In the genomic region with DNA sequence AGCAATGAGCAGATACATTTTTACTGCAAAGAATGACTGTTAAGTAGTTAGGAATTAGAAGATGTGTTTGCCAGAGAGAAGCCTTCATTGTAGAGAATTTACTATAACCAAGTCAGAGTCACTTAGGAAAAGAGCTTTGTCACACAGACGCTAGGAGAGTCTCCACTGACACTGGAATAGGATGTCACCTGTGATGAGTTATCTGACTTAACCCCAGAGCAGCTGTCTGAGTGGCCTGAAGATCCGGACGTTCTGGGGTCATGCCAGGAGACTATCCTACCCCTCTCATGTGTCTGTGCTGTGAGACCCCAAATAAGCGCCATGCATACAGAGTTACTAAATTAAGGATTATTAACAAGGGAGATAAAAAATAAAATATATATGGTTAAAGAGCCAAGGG, we compare ENCODE assay signal across 33 cellular contexts. TPM values are rescaled to one million over a fixed set of nuclear protein-coding genes. Genes with fewer than 3 reads are reported as not detected.
A peak's percentile ranks its signal among the peaks of the same experiment; 100 is the strongest.
DNase-seq lines count a peak whose midpoint lies in the region; ATAC-seq, FAIRE-seq and TF ChIP-seq lines count a peak whose summit lies in the region.
"Had no signal": no experiment of that assay in that cellular context is flagged by ENCODE, and none has a peak within 500 bp of the region (broad histone marks: within the 10 kb centered on the region; RNA-seq: fewer than 3 reads in every experiment).

No MANE protein-coding gene starts in this region.

- in situ Hi-C loops in Panc1 (cut with HindIII; ENCODE audit: low pct_unique_long_range_greater_than_20kb, low sequenced_read_pairs) (loop anchor here (5.0 kb wide), 1 partner anchor 34 kb away; no protein-coding TSS in a partner anchor), HepG2 (cut with HindIII; ENCODE audit: extremely low pct_ligation_motif_present, low pct_unique_long_range_greater_than_20kb) (no loop called here)

- TF ChIP-seq EP300 in HepG2 (IDR thresholded peaks at IDR 0.05; ENCODE audit: low read depth in 2 of 2, low read length in 2 of 2) (no peak), HepG2 (CRISPR knock-in tag; IDR thresholded peaks at IDR 0.05; ENCODE audit: borderline replicate concordance) (no peak)

- H3K27ac ChIP-seq in 22Rv1 (peak overlapping the region; percentile 96), Panc1 (ENCODE audit: low read length) (peak overlapping the region; percentile 36; the same call in 1 of the 2 replicates), esophagus squamous epithelium (peak overlapping the region in 3 of 4 donors; percentile 2 to 90 (median 12)), psoas muscle (peak overlapping the region; percentile 62), HepG2 (ENCODE audit: extremely low read length, insufficient read depth, low read length) (no peak overlapping the region)
- H3K27ac ChIP-seq: colonic mucosa, epithelial cell of prostate, VCaP had no signal

- H4K20me1 ChIP-seq in HepG2 (ENCODE audit: insufficient read depth, low read length): no peaks in the 10 kb centered on the region

- no peak for FAIRE-seq in HepG2 (lab: Jason Lieb, UNC)
- FAIRE-seq: bronchial epithelial cell, GM18507, keratinocyte, small intestine, urothelium cell line had no signal

- H3K4me1 ChIP-seq in Panc1 (ENCODE audit: control insufficient read depth, insufficient read depth, low read length) (peaks cover 21% of the 10 kb centered on the region), esophagus squamous epithelium (peaks cover 16 to 55% (median 25%) of the 10 kb centered on the region in 3 donors), psoas muscle (peaks cover 28% of the 10 kb centered on the region), HepG2 (ENCODE audit: insufficient read depth, low read length) (peaks cover 35% of the 10 kb centered on the region)

- H3K4me3 ChIP-seq in Panc1 (ENCODE audit: low read depth in 2 of 2, low read length in 2 of 2) (no peak overlapping the region), esophagus squamous epithelium (no peak overlapping the region), psoas muscle (no peak overlapping the region), HepG2 (replicated peaks in 1 of 3; ENCODE audit: insufficient read depth in 1 of 3, low read depth in 2 of 3, low read length in 3 of 3) (no peak overlapping the region)
- H3K4me3 ChIP-seq: colonic mucosa, MG63 had no signal

- no peak for ATAC-seq in Panc1
- peak; percentile 67 to 90 (median 74) for ATAC-seq in psoas muscle
- ATAC-seq in GM18505 (IDR thresholded peaks at IDR 0.05; ENCODE audit: unreplicated experiment): no peak
- no peak for ATAC-seq in HepG2
- ATAC-seq: CD8-positive, alpha-beta T cell; left ventricle myocardium superior; natural killer cell; PC-3; Right ventricle myocardium inferior had no signal

- H3K9ac ChIP-seq in HepG2 (ENCODE audit: insufficient read depth, low read depth, low read length): no peak overlapping the region

- intact Hi-C loops in Panc1 (cut with micrococcal nuclease; ENCODE audit: unreplicated experiment) (no loop called here), esophagus squamous epithelium (cut with DNase I) (no loop called here), psoas muscle (cut with DNase I) (no loop called here), HepG2 (cut with micrococcal nuclease; ENCODE audit: unreplicated experiment) (no loop called here)

- TF ChIP-seq CTCF in 22Rv1 (IDR thresholded peaks at IDR 0.05) (no peak), Panc1 (IDR thresholded peaks at IDR 0.05) (no peak), esophagus squamous epithelium (IDR thresholded peaks at IDR 0.05) (no peak), psoas muscle (IDR thresholded peaks at IDR 0.05) (no peak), HepG2 (CRISPR knock-in tag; IDR thresholded peaks at IDR 0.05) (no peak)

- TF ChIP-seq RAD21 in HepG2 (CRISPR knock-in tag; IDR thresholded peaks at IDR 0.05): no peak

- CTCF ChIA-PET in Panc1 (lab: Charles Lee): interaction anchor here (0.9 kb wide), 1 partner anchor 82 kb away, joined by 3 read pairs; no protein-coding TSS in a partner anchor
- CTCF ChIA-PET in HepG2 (lab: Yijun Ruan, JAX; ENCODE audit: low intra/inter-chr PET ratio, low total read pairs): no interaction called here

- no peak overlapping the region for H2AFZ ChIP-seq in HepG2 (ENCODE audit: low read length)

- 73 to 88% methylated on average over 4 of the region's 4 CpGs for WGBS in esophagus squamous epithelium, 2 donors
- WGBS in psoas muscle, 3 donors: 25 to 41% (median 30%) methylated on average over 4 of the region's 4 CpGs
- 92% methylated on average over 4 of the region's 4 CpGs for WGBS in HepG2 (ENCODE audit: low lambda C conversion rate)

- DNase-seq in Panc1 (ENCODE audit: low read depth, low spot score) (no peak), esophagus squamous epithelium (lab: John Stamatoyannopoulos, UW) (no peak), psoas muscle (no peak), hippocampal formation (lab: John Stamatoyannopoulos, UW) (no peak), D341Med (ENCODE audit: low spot score) (no peak), HepG2 (ENCODE audit: low spot score) (no peak)
- DNase-seq: activated CD4-positive, alpha-beta T cell treated with anti-CD3 and anti-CD28 coated beads for 48 hours; amygdala; CD8-positive, alpha-beta T cell; colonic mucosa; effector memory CD4-positive, alpha-beta T cell; head of caudate nucleus; KG1; left ventricle myocardium superior; MG63; midbrain; natural killer cell; NCI-H1930; NCI-H2171 treated with DMSO at 0.1 percent for 48 hours; NCI-H510A; PC-3; small intestine; stimulated activated naive CD4-positive, alpha-beta T cell; T1000 had no signal

- TF ChIP-seq POLR2A in esophagus squamous epithelium (IDR thresholded peaks at IDR 0.05): no peak
- no peak for TF ChIP-seq POLR2A in GM18505 (IDR thresholded peaks at IDR 0.05; ENCODE audit: borderline replicate concordance, extremely low read depth, insufficient read depth, insufficient read length)
- TF ChIP-seq POLR2A in HepG2 (IDR thresholded peaks at IDR 0.05; ENCODE audit: insufficient read depth in 1 of 2, low read depth in 2 of 2, low read length in 2 of 2): no peak

- POLR2A ChIA-PET in Panc1 (lab: Charles Lee): no interaction called here
- POLR2A ChIA-PET in HepG2 (lab: Yijun Ruan, JAX): no interaction called here

- no peaks in the 10 kb centered on the region for H3K79me2 ChIP-seq in HepG2 (ENCODE audit: insufficient read depth, low read length)

- H3K9me3 ChIP-seq in Panc1 (ENCODE audit: control insufficient read depth, insufficient read depth, low read depth, low read length): no peaks in the 10 kb centered on the region
- no peaks in the 10 kb centered on the region for H3K9me3 ChIP-seq in esophagus squamous epithelium
- no peaks in the 10 kb centered on the region for H3K9me3 ChIP-seq in psoas muscle
- no peaks in the 10 kb centered on the region for H3K9me3 ChIP-seq in HepG2 (ENCODE audit: low read length)
- H3K9me3 ChIP-seq: colonic mucosa, MG63 had no signal

- H3K36me3 ChIP-seq in Panc1 (ENCODE audit: control insufficient read depth, insufficient read depth, low read length) (peaks cover 10% of the 10 kb centered on the region; the same call in 1 of the 2 replicates), esophagus squamous epithelium (peaks cover 0 to 74% (median 9%) of the 10 kb centered on the region in 3 donors), psoas muscle (ENCODE audit: insufficient read depth in 1 of 2, low read depth in 1 of 2) (peaks cover 0 to 45% of the 10 kb centered on the region in 2 donors), HepG2 (replicated peaks in 1 of 2; ENCODE audit: control insufficient read depth in 1 of 2, insufficient read depth in 2 of 2, low read length in 2 of 2) (peaks cover 32 to 62% of the 10 kb centered on the region in 2 experiments)
- H3K36me3 ChIP-seq: colonic mucosa had no signal

- H3K27me3 ChIP-seq in Panc1 (ENCODE audit: control insufficient read depth, insufficient read depth, low read length) (no peaks in the 10 kb centered on the region), esophagus squamous epithelium (no peaks in the 10 kb centered on the region), psoas muscle (ENCODE audit: insufficient read depth in 3 of 3, low read length in 2 of 3) (no peaks in the 10 kb centered on the region), HepG2 (ENCODE audit: control insufficient read depth in 1 of 2, insufficient read depth in 2 of 2, low read length in 2 of 2) (no peaks in the 10 kb centered on the region)
- H3K27me3 ChIP-seq: colonic mucosa, MG63 had no signal

- no peak overlapping the region for H3K4me2 ChIP-seq in HepG2 (ENCODE audit: low read depth, low read length)

- BruUV-seq in Panc1 (replicated peaks; lab: Mats Ljungman, UMichigan) (no TSS peak), HepG2 (replicated peaks; lab: Mats Ljungman, UMichigan) (no TSS peak)

RNA-seq across cellular contexts. Expression of a gene that starts 43.7 kb away (rescaled TPM):
- total RNA-seq in Panc1 (2021; ENCODE audit: unreplicated experiment): 446 TPM
- 777 TPM for polyA plus RNA-seq in Panc1 (2012; ENCODE audit: insufficient read length)
- 100 to 1,000 TPM in 1 of 4 donors, 10 to 100 TPM in 3; 68.4 to 114 (median 79.7) TPM for total RNA-seq in esophagus squamous epithelium
- 10 to 100 TPM; 37.5 to 61.5 (median 54.8) TPM for total RNA-seq in psoas muscle
- 10 to 100 TPM; 19.3 to 28.2 (median 19.8) TPM for polyA plus RNA-seq in psoas muscle
- total RNA-seq in HepG2 (2016; rRNA removed; fragmentation: Illumina TruSeq; extraction: Trizol): 50.2 and 74.1 TPM in 2 replicates
- total RNA-seq in HepG2 (2016; cell fraction: cytosol; rRNA removed; fragmentation: Illumina TruSeq; extraction: Trizol; ENCODE audit: low read depth): 11.6 and 14.5 TPM in 2 replicates
- total RNA-seq in HepG2 (2016; cell fraction: insoluble cytoplasmic fraction; rRNA removed; fragmentation: Illumina TruSeq; extraction: Trizol): 36.8 and 80.8 TPM in 2 replicates
- total RNA-seq in HepG2 (2016; cell fraction: membrane; rRNA removed; fragmentation: Illumina TruSeq; extraction: Trizol): 42.5 and 45.5 TPM in 2 replicates
- total RNA-seq in HepG2 (2016; cell fraction: nucleus; rRNA removed; fragmentation: Illumina TruSeq; extraction: Trizol): 56.3 and 70.0 TPM in 2 replicates
- 343 and 356 TPM in 2 replicates for polyA plus RNA-seq in HepG2 (2011; rRNA removed)
- 228 and 302 TPM in 2 replicates for polyA plus RNA-seq in HepG2 (2011; cell fraction: cytosol; rRNA removed)
- polyA plus RNA-seq in HepG2 (2011; cell fraction: nucleus; rRNA removed): 259 and 313 TPM in 2 replicates
- 127 and 130 TPM in 2 replicates for polyA plus RNA-seq in HepG2 (2012)
- 14.7 and 15.8 TPM in 2 replicates for polyA plus RNA-seq in HepG2 (2016; cell fraction: cytosol; fragmentation: Illumina TruSeq; extraction: Trizol; ENCODE audit: low read depth)
- 45.2 and 59.6 TPM in 2 replicates for polyA plus RNA-seq in HepG2 (2016; cell fraction: insoluble cytoplasmic fraction; fragmentation: Illumina TruSeq; extraction: Trizol; ENCODE audit: low read depth)
- 33.4 and 35.8 TPM in 2 replicates for polyA plus RNA-seq in HepG2 (2016; cell fraction: membrane; fragmentation: Illumina TruSeq; extraction: Trizol; ENCODE audit: low read depth)
- polyA plus RNA-seq in HepG2 (2016; cell fraction: nucleus; fragmentation: Illumina TruSeq; extraction: Trizol; ENCODE audit: insufficient read depth, low read depth): 100 and 107 TPM in 2 replicates
- polyA minus RNA-seq in HepG2 (2011; rRNA and poly(A)+ RNA removed; ENCODE audit: low replicate concordance): 84.8 and 423 TPM in 2 replicates
- 148 and 170 TPM in 2 replicates for polyA minus RNA-seq in HepG2 (2011; cell fraction: cytosol; rRNA and poly(A)+ RNA removed)
- 147 and 160 TPM in 2 replicates for polyA minus RNA-seq in HepG2 (2011; cell fraction: nucleus; rRNA and poly(A)+ RNA removed)

Comparison
In these comparisons a context has a peak if more than half of its experiments do, and no peak if none do; other contexts are left out.
1. ATAC-seq: peak in psoas muscle (4 of 4); none in Panc1 (single experiment), GM18505 (single experiment) and HepG2 (single experiment).